In genomic region chr18:63936156-63936931, GRCh38 we compare ENCODE assay signal across 8 cellular contexts. TPM values are rescaled to one million over a fixed set of nuclear protein-coding genes. Genes with fewer than 3 reads are reported as not detected.
DNase-seq lines count a peak whose midpoint lies in the region; ATAC-seq and TF ChIP-seq lines count a peak whose summit lies in the region.

No MANE protein-coding gene starts in this region.

- peaks cover 7 to 38% (median 24%) of the 10 kb centered on the region in 5 donors for H3K27me3 Mint-ChIP-seq in naive thymus-derived CD4-positive, alpha-beta T cell

- intact Hi-C loops in naive thymus-derived CD4-positive, alpha-beta T cell (cut with micrococcal nuclease), result loop anchor here (1.0 to 2.0 kb wide), 4 partner anchors 34 to 418 kb away; partner anchors contain the start of gene SERPINB8 (in 1 of the 2)

- H3K9me2 ChIP-seq in OCI-LY1 (ENCODE audit: low read depth, low read length), result no peaks in the 10 kb centered on the region

- peak; percentile 99 for ATAC-seq in GM21367 (IDR thresholded peaks at IDR 0.05; ENCODE audit: unreplicated experiment)
- peak; percentile 93 for ATAC-seq in naive thymus-derived CD4-positive, alpha-beta T cell

- H3K36me3 Mint-ChIP-seq in naive thymus-derived CD4-positive, alpha-beta T cell, result no peaks in the 10 kb centered on the region

- H3F3A ChIP-seq in OCI-LY1 (ENCODE audit: insufficient read depth, low read length), result no peaks in the 10 kb centered on the region

- no peak overlapping the region for H3K4me2 ChIP-seq in OCI-LY1 (ENCODE audit: low read length)

- POLR2A ChIA-PET in naive thymus-derived CD4-positive, alpha-beta T cell (lab: Charles Lee), result no interaction called here

- H3K79me2 ChIP-seq in OCI-LY1 (ENCODE audit: insufficient read depth, low read length), result no peaks in the 10 kb centered on the region

- H3K4me3 Mint-ChIP-seq in naive thymus-derived CD4-positive, alpha-beta T cell, result peak overlapping the region in 8 of 10 donors; percentile 39 to 86 (median 64)

- no peaks in the 10 kb centered on the region for H3K4me1 ChIP-seq in OCI-LY1 (ENCODE audit: insufficient read depth, low read length, severe bottlenecking)
- peaks cover 0 to 5% of the 10 kb centered on the region in 2 donors for H3K4me1 ChIP-seq in naive thymus-derived CD4-positive, alpha-beta T cell (ENCODE audit: control insufficient read depth in 2 of 2, insufficient read depth in 2 of 2, low read length in 2 of 2)
- peaks cover 0 to 13% (median 10%) of the 10 kb centered on the region in 5 donors for H3K4me1 ChIP-seq in subcutaneous abdominal adipose tissue (ENCODE audit: control insufficient read depth in 5 of 5, insufficient read depth in 5 of 5, low read length in 5 of 5)

- peak overlapping the region; percentile 39 for H3K4me3 ChIP-seq in HL-60 (replicated peaks; ENCODE audit: insufficient read depth, low read length)
- H3K4me3 ChIP-seq in OCI-LY1 (ENCODE audit: low read depth, low read length, poor library complexity, severe bottlenecking), result no peak overlapping the region
- peak overlapping the region; percentile 73 for H3K4me3 ChIP-seq in fibroblast of the aortic adventitia (ENCODE audit: low read depth, low read length)
- peak overlapping the region; percentile 58 for H3K4me3 ChIP-seq in naive thymus-derived CD4-positive, alpha-beta T cell (ENCODE audit: low read length)
- H3K4me3 ChIP-seq in subcutaneous abdominal adipose tissue (ENCODE audit: low read depth in 1 of 5, low read length in 5 of 5), result peak overlapping the region in 4 of 5 donors; percentile 55 to 62 (median 61)

- H3K9me3 ChIP-seq in OCI-LY1 (ENCODE audit: low read length) (no peaks in the 10 kb centered on the region), subcutaneous abdominal adipose tissue (ENCODE audit: control insufficient read depth in 5 of 5, low read length in 5 of 5) (no peaks in the 10 kb centered on the region)
- H3K9me3 ChIP-seq in naive thymus-derived CD4-positive, alpha-beta T cell (ENCODE audit: control insufficient read depth in 2 of 3, low read length in 3 of 3), result no peaks in the 10 kb centered on the region

- peak; percentile 99 for DNase-seq in DMS53 (lab: John Stamatoyannopoulos, UW)
- DNase-seq in HL-60 (ENCODE audit: low read depth in 1 of 2, low spot score in 1 of 2), result peak; percentile 83 to 97
- peak; percentile 63 to 68 for DNase-seq in activated T-cell treated with anti-CD3 and anti-CD28 coated beads, Interleukin-2, amount 50 U/mL, for 48 hours
- peak; percentile 70 for DNase-seq in fibroblast of the aortic adventitia (ENCODE audit: low read depth)
- peak in 8 of 9 donors; percentile 6 to 69 (median 19) for DNase-seq in naive thymus-derived CD4-positive, alpha-beta T cell

- H3K9ac ChIP-seq in OCI-LY1 (ENCODE audit: low read length) (no peak overlapping the region), subcutaneous abdominal adipose tissue (ENCODE audit: low read length in 5 of 5) (peak overlapping the region in 3 of 5 donors; percentile 39 to 53 (median 45))

- H3K27me3 ChIP-seq in HL-60 (ENCODE audit: insufficient read depth, poor library complexity, severe bottlenecking), result no peaks in the 10 kb centered on the region
- H3K27me3 ChIP-seq in OCI-LY1 (ENCODE audit: insufficient read depth, low read length), result no peaks in the 10 kb centered on the region
- H3K27me3 ChIP-seq in naive thymus-derived CD4-positive, alpha-beta T cell (ENCODE audit: control insufficient read depth in 2 of 2, insufficient read depth in 2 of 2, low read length in 2 of 2), result peaks cover 0 to 8% of the 10 kb centered on the region in 2 donors
- H3K27me3 ChIP-seq in subcutaneous abdominal adipose tissue (ENCODE audit: control insufficient read depth in 5 of 5, insufficient read depth in 4 of 5, low read length in 5 of 5), result peaks cover 4 to 14% (median 8%) of the 10 kb centered on the region in 5 donors

- H3K27ac ChIP-seq in HL-60 (replicated peaks) (peak overlapping the region; percentile 61), OCI-LY1 (ENCODE audit: low read depth, low read length, poor library complexity, severe bottlenecking) (no peak overlapping the region), subcutaneous abdominal adipose tissue (ENCODE audit: low read depth, low read length) (no peak overlapping the region)
- H3K27ac ChIP-seq in naive thymus-derived CD4-positive, alpha-beta T cell (ENCODE audit: low read depth, low read length), result no peak overlapping the region

- H2AFZ ChIP-seq in OCI-LY1 (ENCODE audit: low read length), result no peak overlapping the region

- peak overlapping the region in 1 of 9 donors; percentile 54 for H3K27ac Mint-ChIP-seq in naive thymus-derived CD4-positive, alpha-beta T cell

- H4K20me1 ChIP-seq in OCI-LY1 (ENCODE audit: insufficient read depth, low read length), result no peaks in the 10 kb centered on the region

- peaks cover 0 to 4% (median 3%) of the 10 kb centered on the region in 7 donors for H3K4me1 Mint-ChIP-seq in naive thymus-derived CD4-positive, alpha-beta T cell

- CTCF ChIA-PET in naive thymus-derived CD4-positive, alpha-beta T cell (lab: Charles Lee), result interaction anchor here (0.6 to 2.0 kb wide), 3 partner anchors 26 to 418 kb away, joined by 3 to 8 read pairs (median 7); no protein-coding TSS in a partner anchor

- H3K9me3 Mint-ChIP-seq in naive thymus-derived CD4-positive, alpha-beta T cell, result no peaks in the 10 kb centered on the region

- TF ChIP-seq CTCF in HL-60 (IDR thresholded peaks at IDR 0.05; ENCODE audit: insufficient read depth, low read length), result peak; percentile 78
- peak; percentile 65 for TF ChIP-seq CTCF in OCI-LY1 (IDR thresholded peaks at IDR 0.05; ENCODE audit: low read length)
- peak; percentile 74 for TF ChIP-seq CTCF in fibroblast of the aortic adventitia (IDR thresholded peaks at IDR 0.05; ENCODE audit: insufficient read depth, low read length)

- H3K36me3 ChIP-seq in OCI-LY1 (ENCODE audit: insufficient read depth, low read length), result no peaks in the 10 kb centered on the region
- H3K36me3 ChIP-seq in naive thymus-derived CD4-positive, alpha-beta T cell (ENCODE audit: control insufficient read depth in 2 of 3, insufficient read depth in 3 of 3, low read length in 3 of 3), result no peaks in the 10 kb centered on the region
- H3K36me3 ChIP-seq in subcutaneous abdominal adipose tissue (ENCODE audit: control insufficient read depth in 5 of 5, insufficient read depth in 5 of 5, low read length in 5 of 5), result no peaks in the 10 kb centered on the region

RNA-seq across cellular contexts. Expression of gene HMSD, which starts 12.8 kb away (rescaled TPM):
- total RNA-seq in fibroblast of the aortic adventitia (ENCODE audit: low replicate concordance), result 0.09 and 0.90 TPM in 2 replicates
- 1 to 10 TPM in 1 of 5 experiments, not detected in 4; 5.1 TPM for total RNA-seq in naive thymus-derived CD4-positive, alpha-beta T cell
- polyA plus RNA-seq in naive thymus-derived CD4-positive, alpha-beta T cell, result not detected

RNA-seq across cellular contexts. Expression of gene SERPINB10, which starts 28.6 kb away (rescaled TPM):
- not detected in 2 replicates for total RNA-seq in fibroblast of the aortic adventitia (ENCODE audit: low replicate concordance)
- 1 to 10 TPM in 1 of 5 experiments, not detected in 4; 1.5 TPM for total RNA-seq in naive thymus-derived CD4-positive, alpha-beta T cell
- not detected for polyA plus RNA-seq in naive thymus-derived CD4-positive, alpha-beta T cell

RNA-seq across cellular contexts. Expression of gene SERPINB8, which starts 33.5 kb away (rescaled TPM):
- 14.8 and 18.9 TPM in 2 replicates for total RNA-seq in fibroblast of the aortic adventitia (ENCODE audit: low replicate concordance)
- 10 to 100 TPM in 2 of 5 experiments, 1 to 10 TPM in 3; 9.2 to 15.7 (median 10.0) TPM for total RNA-seq in naive thymus-derived CD4-positive, alpha-beta T cell
- polyA plus RNA-seq in naive thymus-derived CD4-positive, alpha-beta T cell, result 1 to 10 TPM; 7.8 to 9.6 TPM

RNA-seq across cellular contexts. Expression of gene SERPINB2, which starts 48.8 kb away (rescaled TPM):
- 13.9 and 67.6 TPM in 2 replicates for total RNA-seq in fibroblast of the aortic adventitia (ENCODE audit: low replicate concordance)
- 1 to 10 TPM in 4 of 5 experiments, not detected in 1; 3.6 to 8.5 (median 4.9) TPM for total RNA-seq in naive thymus-derived CD4-positive, alpha-beta T cell
- not detected for polyA plus RNA-seq in naive thymus-derived CD4-positive, alpha-beta T cell

Comparison
In these comparisons a context has a peak if more than half of its experiments do, and no peak if none do; other contexts are left out.
1. DNase-seq: peak in every context shown above with its lines; median percentile 99 in DMS53; 90 in HL-60; 70 in fibroblast of the aortic adventitia; 66 in activated T-cell treated with anti-CD3 and anti-CD28 coated beads, Interleukin-2, amount 50 U/mL, for 48 hours; 19 in naive thymus-derived CD4-positive, alpha-beta T cell.